ENCODE assay signal across 8 cellular contexts in the genomic region with DNA sequence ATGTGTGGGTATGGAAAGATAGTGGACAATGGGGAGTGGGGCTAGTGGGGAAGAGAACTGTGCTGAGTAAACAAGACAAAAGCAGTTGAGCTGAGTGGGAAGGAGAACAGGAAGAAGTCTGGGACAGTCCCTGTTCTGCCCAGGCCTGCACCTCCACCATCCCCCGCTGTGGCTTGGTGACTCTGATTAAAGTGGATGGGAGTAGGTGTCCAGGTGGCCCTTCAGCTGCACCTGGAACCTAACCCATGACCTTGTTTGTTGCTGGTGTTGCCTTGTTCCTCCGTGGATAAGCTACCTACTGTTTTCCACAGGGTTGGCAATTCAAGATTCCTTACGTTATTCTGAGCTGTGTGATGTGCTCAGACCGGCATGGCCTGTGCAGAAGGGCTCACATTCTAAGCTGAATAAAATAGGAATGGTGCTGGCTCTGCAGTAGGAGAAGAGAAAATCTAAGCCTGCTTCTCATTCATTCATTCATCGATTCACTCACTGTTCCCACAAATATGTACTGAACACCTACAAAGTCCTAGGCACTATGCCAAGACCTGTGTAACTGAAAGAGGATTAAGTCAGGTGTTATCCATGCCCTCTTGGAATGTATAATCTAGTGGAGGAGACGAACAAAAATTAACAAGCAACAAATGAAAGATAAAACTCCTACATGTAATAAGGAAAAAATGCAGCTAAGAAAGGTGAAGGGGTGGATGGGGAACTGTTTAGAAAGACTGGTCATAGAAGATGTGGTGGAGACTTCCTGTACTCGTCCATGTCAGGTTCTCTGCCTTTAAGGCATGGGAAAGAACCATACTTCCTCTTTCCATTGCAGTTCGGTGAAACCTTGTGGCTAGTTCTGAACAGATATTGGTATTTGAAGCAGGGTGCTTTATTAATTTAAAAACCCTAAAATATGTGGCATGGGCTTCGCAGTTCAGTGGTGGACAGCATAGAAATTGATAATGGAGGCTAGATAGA. TPM values are rescaled to one million over a fixed set of nuclear protein-coding genes. Genes with fewer than 3 reads are reported as not detected.
DNase-seq lines count a peak whose midpoint lies in the region; ATAC-seq, FAIRE-seq and TF ChIP-seq lines count a peak whose summit lies in the region.

No MANE protein-coding gene starts in this region.

- H3K27me3 ChIP-seq in Karpas-422 (ENCODE audit: low read length) = no peaks in the 10 kb centered on the region
- no peaks in the 10 kb centered on the region for H3K27me3 ChIP-seq in gastroesophageal sphincter
- no peaks in the 10 kb centered on the region for H3K27me3 ChIP-seq in A673 (replicated peaks; ENCODE audit: insufficient read depth, low read depth, low read length, poor library complexity)

- POLR2A ChIA-PET in A673 (lab: Charles Lee; ENCODE audit: low non-redundant PET) = no interaction called here

- 66 to 82% methylated on average over 6 to 9 of the region's 9 CpGs for WGBS in gastroesophageal sphincter (ENCODE audit: low coverage in 1 of 2), 2 donors

- H3K9ac ChIP-seq in Karpas-422 (ENCODE audit: low read length) = no peak overlapping the region

- no peak for TF ChIP-seq EP300 in gastroesophageal sphincter (IDR thresholded peaks at IDR 0.05)

- no peaks in the 10 kb centered on the region for H4K20me1 ChIP-seq in Karpas-422 (ENCODE audit: insufficient read depth, low read depth, low read length)

- CTCF ChIA-PET in A673 (lab: Charles Lee) = no interaction called here

- peak; percentile 77 for ATAC-seq in GM21737 (IDR thresholded peaks at IDR 0.05; ENCODE audit: unreplicated experiment)
- no peak for ATAC-seq in gastroesophageal sphincter

- no peaks in the 10 kb centered on the region for H3K79me2 ChIP-seq in Karpas-422 (ENCODE audit: low read length)

- H3K9me2 ChIP-seq in Karpas-422 (replicated peaks; ENCODE audit: insufficient read depth, low read length) = no peaks in the 10 kb centered on the region

- intact Hi-C loops in cardiac septum (cut with DNase I) (no loop called here), A673 (cut with micrococcal nuclease; ENCODE audit: unreplicated experiment) (no loop called here)

- no peak overlapping the region for H3K4me3 ChIP-seq in Karpas-422 (ENCODE audit: low read length)
- no peak overlapping the region for H3K4me3 ChIP-seq in gastroesophageal sphincter
- no peak overlapping the region for H3K4me3 ChIP-seq in A673 (ENCODE audit: low read depth, low read length, poor library complexity, severe bottlenecking)

- no peaks in the 10 kb centered on the region for H3K36me3 ChIP-seq in Karpas-422 (ENCODE audit: insufficient read depth, low read length)
- no peaks in the 10 kb centered on the region for H3K36me3 ChIP-seq in gastroesophageal sphincter
- no peaks in the 10 kb centered on the region for H3K36me3 ChIP-seq in A673 (ENCODE audit: insufficient read depth, low read length, poor library complexity, severe bottlenecking)

- DNase-seq in GM18507 (ENCODE audit: extremely low spot score, insufficient read length, low read depth) = peak; percentile 32
- peak; percentile 44 for DNase-seq in Karpas-422
- peak; percentile 82 for DNase-seq in cardiac septum (ENCODE audit: low spot score)
- no peak for DNase-seq in foreskin melanocyte
- no peak for DNase-seq in NCI-H2107 treated with DMSO at 0.1 percent for 48 hours (lab: John Stamatoyannopoulos, UW; ENCODE audit: unreplicated experiment)
- no peak for DNase-seq in A673 (ENCODE audit: low spot score)

- no peak overlapping the region for H2AFZ ChIP-seq in Karpas-422 (ENCODE audit: low read length)

- no TSS peak for BruUV-seq in A673 (replicated peaks; lab: Mats Ljungman, UMichigan)

- H3K9me3 ChIP-seq in Karpas-422 (ENCODE audit: low read length) (no peaks in the 10 kb centered on the region), gastroesophageal sphincter (no peaks in the 10 kb centered on the region), A673 (ENCODE audit: low read depth, low read length, poor library complexity, severe bottlenecking) (no peaks in the 10 kb centered on the region)

- H3K4me1 ChIP-seq in Karpas-422 (ENCODE audit: low read length) (no peaks in the 10 kb centered on the region), gastroesophageal sphincter (no peaks in the 10 kb centered on the region), A673 (ENCODE audit: insufficient read depth, low read length, poor library complexity, severe bottlenecking) (no peaks in the 10 kb centered on the region)

- peak; percentile 93 for FAIRE-seq in GM18507 (lab: Jason Lieb, UNC)

- no peak overlapping the region for H3K27ac ChIP-seq in Karpas-422 (ENCODE audit: low read length)
- H3K27ac ChIP-seq in gastroesophageal sphincter = no peak overlapping the region
- no peak overlapping the region for H3K27ac ChIP-seq in A673 (ENCODE audit: low read depth, low read length, poor library complexity, severe bottlenecking)

- H3K4me2 ChIP-seq in Karpas-422 (ENCODE audit: low read depth, low read length, poor library complexity, severe bottlenecking) = no peak overlapping the region

- no peak for TF ChIP-seq POLR2A in gastroesophageal sphincter (IDR thresholded peaks at IDR 0.05)

- TF ChIP-seq CTCF in gastroesophageal sphincter (IDR thresholded peaks at IDR 0.05) (no peak), A673 (conservative IDR thresholded peaks at IDR 0.05; ENCODE audit: low read depth, low read length) (no peak)

RNA-seq across cellular contexts. Expression of gene CALHM6, which starts 10.1 kb away (rescaled TPM):
- total RNA-seq in Karpas-422 (2014; rRNA removed; shearing (Covaris generic); ENCODE audit: low replicate concordance) = 0.25 TPM in 1 of 2 replicates, not detected in the other
- total RNA-seq in cardiac septum (0.97 TPM), gastroesophageal sphincter (1 to 10 TPM in 2 of 4 donors, under 1 TPM in 1, not detected in 1; 0.50 to 6.9 (median 4.2) TPM), A673 (2021) (not detected in 2 replicates)

Comparison
In these comparisons a context has a peak if more than half of its experiments do, and no peak if none do; other contexts are left out.
1. DNase-seq: peak in GM18507 (single experiment), Karpas-422 (single experiment) and cardiac septum (single experiment); none in foreskin melanocyte (single experiment), NCI-H2107 treated with DMSO at 0.1 percent for 48 hours (single experiment) and A673 (single experiment).